12 cellular contexts compared by ENCODE assay signal in genomic region chr3:65568497-65568896, GRCh38.
"Had no signal": no experiment of that assay in that cellular context is flagged by ENCODE, and none has a peak within 500 bp of the region (broad histone marks: within the 10 kb centered on the region; RNA-seq: fewer than 3 reads in every experiment).

No MANE protein-coding gene starts in this region.

- H3K36me3 ChIP-seq: pancreas, sigmoid colon had no signal

- DNase-seq: activated CD4-positive, alpha-beta T cell treated with anti-CD3 and anti-CD28 coated beads, Interleukin-2, amount 10 ng/mL, durations not matched to agents 7 days and 5 days; activated CD8-positive, alpha-beta T cell treated with anti-CD3 and anti-CD28 coated beads, Interleukin-2, amount 10 ng/mL, durations not matched to agents 7 days and 5 days; activated naive CD4-positive, alpha-beta T cell treated with anti-CD3 and anti-CD28 coated beads for 36 hours; activated T-cell treated with anti-CD3 and anti-CD28 coated beads, Interleukin-2, amount 50 U/mL, for 24 hours; central memory CD4-positive, alpha-beta T cell; erythroblast; kidney; natural killer cell; pancreas; sigmoid colon; stimulated activated naive CD4-positive, alpha-beta T cell; T1000 had no signal

- H3K9me3 ChIP-seq: pancreas, sigmoid colon had no signal

- H3K4me3 ChIP-seq: pancreas, sigmoid colon had no signal

- ATAC-seq: activated CD8-positive, alpha-beta T cell treated with anti-CD3 and anti-CD28 coated beads, Interleukin-2, amount 10 ng/mL, durations not matched to agents 7 days and 5 days; natural killer cell; pancreas had no signal

- H3K27me3 ChIP-seq: pancreas, sigmoid colon had no signal

- H3K4me1 ChIP-seq: pancreas had no signal

- H3K27ac ChIP-seq: pancreas had no signal
